Comparison of ENCODE assay signal across 33 cellular contexts in genomic region chr1:39358491-39358890, GRCh38.
DNase-seq lines count a peak whose midpoint lies in the region; ATAC-seq, FAIRE-seq and TF ChIP-seq lines count a peak whose summit lies in the region.
"Had no signal": no experiment of that assay in that cellular context is flagged by ENCODE, and none has a peak within 500 bp of the region (broad histone marks: within the 10 kb centered on the region; RNA-seq: fewer than 3 reads in every experiment).

No MANE protein-coding gene starts in this region.

- ATAC-seq in left ventricle myocardium superior (peak; percentile 41), Right ventricle myocardium inferior (no peak), natural killer cell (no peak)
- ATAC-seq: activated CD4-positive, CD25-positive, alpha-beta regulatory T cell treated with anti-CD3 and anti-CD28 coated beads, Interleukin-2, amount 50 U/mL, for 24 hours; activated CD8-positive, alpha-beta memory T cell treated with anti-CD3 and anti-CD28 coated beads, Interleukin-2, amount 10 ng/mL, durations not matched to agents 7 days and 5 days; GM12878; stimulated activated naive B cell treated with anti-CD40 and anti-IgM and Interleukin-4, amounts not matched to agents 10 μg/mL and 1 μg/mL and 100 μg/mL, for 72 hours had no signal

- TF ChIP-seq CTCF in bronchial epithelial cell (IDR thresholded peaks at IDR 0.05; ENCODE audit: insufficient read depth, low read length, severe bottlenecking) (no peak), natural killer cell (IDR thresholded peaks at IDR 0.05) (no peak), uterus (IDR thresholded peaks at IDR 0.05) (no peak)

- no peaks in the 10 kb centered on the region for H3K27me3 Mint-ChIP-seq in natural killer cell (ENCODE audit: low read depth in 2 of 2)
- H3K27me3 Mint-ChIP-seq: activated CD8-positive, alpha-beta memory T cell treated with anti-CD3 and anti-CD28 coated beads, Interleukin-2, amount 10 ng/mL, durations not matched to agents 7 days and 5 days; stimulated activated naive B cell treated with anti-CD40 and anti-IgM and Interleukin-4, amounts not matched to agents 10 μg/mL and 1 μg/mL and 100 μg/mL, for 72 hours had no signal

- peak; percentile 18 for FAIRE-seq in bronchial epithelial cell (lab: Jason Lieb, UNC)
- FAIRE-seq: GM12878 had no signal

- H3K4me3 Mint-ChIP-seq in natural killer cell: no peak overlapping the region
- H3K4me3 Mint-ChIP-seq: activated CD8-positive, alpha-beta memory T cell treated with anti-CD3 and anti-CD28 coated beads, Interleukin-2, amount 10 ng/mL, durations not matched to agents 7 days and 5 days; activated T-helper 1 cell treated with anti-CD3 and anti-CD28 coated beads, Interleukin-12 subunit alpha, Interleukin-12 subunit beta, Interleukin-2, Interleukin-4 antibody, amounts not matched to agents 30 ng/mL and 10 ng/mL and 1 ng/mL, durations not matched to agents 14 hours and 24 hours and 36 hours; H9; stimulated activated naive B cell treated with anti-CD40 and anti-IgM and Interleukin-4, amounts not matched to agents 10 μg/mL and 1 μg/mL and 100 μg/mL, for 72 hours had no signal

- peaks cover 0 to 6% of the 10 kb centered on the region in 2 donors for H3K4me1 ChIP-seq in uterus
- H3K4me1 ChIP-seq: testis had no signal

- no peak overlapping the region for H3K4me3 ChIP-seq in bronchial epithelial cell (ENCODE audit: low read depth, low read length)
- H3K4me3 ChIP-seq in uterus: no peak overlapping the region
- H3K4me3 ChIP-seq: breast epithelium, coronary artery, GM12878, skin epidermis, testis had no signal

- intact Hi-C loops in left ventricle myocardium superior (cut with micrococcal nuclease): no loop called here
- intact Hi-C loops in Right ventricle myocardium inferior (cut with DNase I): no loop called here
- intact Hi-C loops in natural killer cell (cut with micrococcal nuclease): no loop called here
- intact Hi-C loops in uterus (cut with DNase I; ENCODE audit: low total_unique reads): no loop called here

- peaks cover 5 to 16% of the 10 kb centered on the region in 2 donors for H3K4me1 Mint-ChIP-seq in natural killer cell
- H3K4me1 Mint-ChIP-seq: activated CD8-positive, alpha-beta memory T cell treated with anti-CD3 and anti-CD28 coated beads, Interleukin-2, amount 10 ng/mL, durations not matched to agents 7 days and 5 days; H9; stimulated activated naive B cell treated with anti-CD40 and anti-IgM and Interleukin-4, amounts not matched to agents 10 μg/mL and 1 μg/mL and 100 μg/mL, for 72 hours had no signal

- H3K9me3 ChIP-seq in uterus: no peaks in the 10 kb centered on the region
- H3K9me3 ChIP-seq: breast epithelium, testis had no signal

- H3K9me3 Mint-ChIP-seq in natural killer cell: no peaks in the 10 kb centered on the region
- H3K9me3 Mint-ChIP-seq: activated T-helper 1 cell treated with anti-CD3 and anti-CD28 coated beads, Interleukin-12 subunit alpha, Interleukin-12 subunit beta, Interleukin-2, Interleukin-4 antibody, amounts not matched to agents 30 ng/mL and 10 ng/mL and 1 ng/mL, durations not matched to agents 14 hours and 24 hours and 36 hours; H9; stimulated activated naive B cell treated with anti-CD40 and anti-IgM and Interleukin-4, amounts not matched to agents 10 μg/mL and 1 μg/mL and 100 μg/mL, for 72 hours had no signal

- peaks cover 61% of the 10 kb centered on the region for H3K36me3 Mint-ChIP-seq in natural killer cell

- peak overlapping the region; percentile 7 to 58 for H3K27ac Mint-ChIP-seq in natural killer cell
- H3K27ac Mint-ChIP-seq: activated CD8-positive, alpha-beta memory T cell treated with anti-CD3 and anti-CD28 coated beads, Interleukin-2, amount 10 ng/mL, durations not matched to agents 7 days and 5 days; activated T-helper 1 cell treated with anti-CD3 and anti-CD28 coated beads, Interleukin-12 subunit alpha, Interleukin-12 subunit beta, Interleukin-2, Interleukin-4 antibody, amounts not matched to agents 30 ng/mL and 10 ng/mL and 1 ng/mL, durations not matched to agents 14 hours and 24 hours and 36 hours; H9; stimulated activated naive B cell treated with anti-CD40 and anti-IgM and Interleukin-4, amounts not matched to agents 10 μg/mL and 1 μg/mL and 100 μg/mL, for 72 hours had no signal

- H3K27ac ChIP-seq in uterus: peak overlapping the region; percentile 18 to 37
- H3K27ac ChIP-seq: epithelial cell of prostate, RWPE1, skin epidermis, testis had no signal

- H3K27me3 ChIP-seq in bronchial epithelial cell (ENCODE audit: control insufficient read depth, insufficient read depth, low read length) (no peaks in the 10 kb centered on the region), uterus (no peaks in the 10 kb centered on the region)
- H3K27me3 ChIP-seq: breast epithelium, testis had no signal

- TF ChIP-seq POLR2A in uterus (IDR thresholded peaks at IDR 0.05): no peak

- DNase-seq in left ventricle myocardium superior (no peak), Right ventricle myocardium inferior (ENCODE audit: missing footprints) (no peak), bronchial epithelial cell (ENCODE audit: low read depth) (no peak), natural killer cell (no peak), uterus (no peak), NCI-H69 (lab: John Stamatoyannopoulos, UW) (no peak), pons (ENCODE audit: low spot score) (no peak), NCI-H1417 (lab: John Stamatoyannopoulos, UW) (no peak)
- DNase-seq: activated CD4-positive, alpha-beta T cell treated with anti-CD3 and anti-CD28 coated beads, Interleukin-2, amount 50 U/mL, for 4 hours; activated CD8-positive, alpha-beta memory T cell treated with anti-CD3 and anti-CD28 coated beads, Interleukin-2, amount 10 ng/mL, durations not matched to agents 7 days and 5 days; activated naive CD4-positive, alpha-beta T cell treated with anti-CD3 and anti-CD28 coated beads, Interleukin-2, amount 50 U/mL, for 16 hours; anterior cingulate cortex; COR-L47; effector CD8-positive, alpha-beta T cell; H9; KBM-7; NCI-H1092 treated with DMSO at 0.1 percent for 48 hours; NCI-H187; NCI-H524; nucleus accumbens; OCI-M1; retina; stimulated activated naive B cell treated with anti-CD40 and anti-IgM and Interleukin-4, amounts not matched to agents 10 μg/mL and 1 μg/mL and 100 μg/mL, for 72 hours; T-helper 1 cell; testis had no signal

- H3K36me3 ChIP-seq in bronchial epithelial cell (ENCODE audit: control insufficient read depth, insufficient read depth, low read length): peaks cover 33% of the 10 kb centered on the region
- no peaks in the 10 kb centered on the region for H3K36me3 ChIP-seq in uterus
